8 cellular contexts compared by ENCODE assay signal in genomic region chr11:44559207-44559943, GRCh38. TPM values are rescaled to one million over a fixed set of nuclear protein-coding genes. Genes with fewer than 3 reads are reported as not detected.
DNase-seq lines count a peak whose midpoint lies in the region; ATAC-seq, FAIRE-seq and TF ChIP-seq lines count a peak whose summit lies in the region.

No MANE protein-coding gene starts in this region.

- no peaks in the 10 kb centered on the region for H3K79me1 ChIP-seq in mesendoderm (ENCODE audit: low read length)

- H4K20me1 ChIP-seq in OCI-LY1 (ENCODE audit: insufficient read depth, low read length) = no peaks in the 10 kb centered on the region

- no peak overlapping the region for H3K56ac ChIP-seq in mesendoderm (ENCODE audit: low read length)

- no peak overlapping the region for H3K18ac ChIP-seq in mesendoderm (ENCODE audit: low read length)

- H3K79me2 ChIP-seq in OCI-LY1 (ENCODE audit: insufficient read depth, low read length) (no peaks in the 10 kb centered on the region), mesendoderm (ENCODE audit: control insufficient read depth, insufficient read depth, low read length) (no peaks in the 10 kb centered on the region)

- H3K36me3 ChIP-seq in OCI-LY1 (ENCODE audit: insufficient read depth, low read length) = no peaks in the 10 kb centered on the region
- no peaks in the 10 kb centered on the region for H3K36me3 ChIP-seq in mesendoderm (ENCODE audit: control insufficient read depth, insufficient read depth, low read length)

- no peaks in the 10 kb centered on the region for H3K27me3 ChIP-seq in OCI-LY1 (ENCODE audit: insufficient read depth, low read length)
- no peaks in the 10 kb centered on the region for H3K27me3 ChIP-seq in mesendoderm (ENCODE audit: insufficient read depth, low read length, poor library complexity)

- no peak overlapping the region for H2BK5ac ChIP-seq in mesendoderm (ENCODE audit: low read length)

- no peak for DNase-seq in activated CD4-positive, CD25-positive, alpha-beta regulatory T cell treated with anti-CD3 and anti-CD28 coated beads, Interleukin-2, amount 50 U/mL, for 72 hours
- peak; percentile 76 for DNase-seq in mesendoderm
- DNase-seq in COLO829 (ENCODE audit: low spot score) = no peak
- DNase-seq in lower leg skin (ENCODE audit: low spot score in 2 of 2) = no peak
- no peak for DNase-seq in HTR-8/SVneo (ENCODE audit: insufficient read length, low spot score)

- H3K9ac ChIP-seq in OCI-LY1 (ENCODE audit: low read length) (no peak overlapping the region), mesendoderm (ENCODE audit: low read length) (no peak overlapping the region)

- TF ChIP-seq POLR2A in lower leg skin (IDR thresholded peaks at IDR 0.05) = no peak

- peak; percentile 25 to 50 for ATAC-seq in activated CD4-positive, CD25-positive, alpha-beta regulatory T cell treated with anti-CD3 and anti-CD28 coated beads, Interleukin-2, amount 50 U/mL, for 24 hours
- peak; percentile 80 for ATAC-seq in HG02885 (IDR thresholded peaks at IDR 0.05; ENCODE audit: poor library complexity, unreplicated experiment)

- no peak for FAIRE-seq in HTR-8/SVneo (lab: Jason Lieb, UNC)

- H2BK120ac ChIP-seq in mesendoderm (ENCODE audit: low read depth, low read length) = no peak overlapping the region

- H3K9me2 ChIP-seq in OCI-LY1 (ENCODE audit: low read depth, low read length) = no peaks in the 10 kb centered on the region

- peak overlapping the region; percentile 1; the same call in 1 of the 2 replicates for H3K4me2 ChIP-seq in OCI-LY1 (ENCODE audit: low read length)
- no peak overlapping the region for H3K4me2 ChIP-seq in mesendoderm (ENCODE audit: low read length)

- H2AK5ac ChIP-seq in mesendoderm (ENCODE audit: low read length) = no peak overlapping the region

- WGBS in mesendoderm (ENCODE audit: extremely low coverage, insufficient coverage, low lambda C conversion rate) = no CpG with 5 or more reads among the region's 9 CpGs
- 65 to 67% methylated on average over 9 of the region's 9 CpGs for WGBS in lower leg skin, 2 donors

- H4K5ac ChIP-seq in mesendoderm (ENCODE audit: low read length) = no peak overlapping the region

- no peak overlapping the region for H2BK15ac ChIP-seq in mesendoderm (replicated peaks; ENCODE audit: low read depth)

- TF ChIP-seq CTCF in OCI-LY1 (IDR thresholded peaks at IDR 0.05; ENCODE audit: low read length) (no peak), lower leg skin (IDR thresholded peaks at IDR 0.05) (no peak)

- H2AFZ ChIP-seq in OCI-LY1 (ENCODE audit: low read length) = no peak overlapping the region

- H3K27ac ChIP-seq in OCI-LY1 (ENCODE audit: low read depth, low read length, poor library complexity, severe bottlenecking) (no peak overlapping the region), mesendoderm (ENCODE audit: low read depth, low read length) (no peak overlapping the region)

- H3K4me3 ChIP-seq in OCI-LY1 (ENCODE audit: low read depth, low read length, poor library complexity, severe bottlenecking) = no peak overlapping the region
- H3K4me3 ChIP-seq in mesendoderm (ENCODE audit: low read length) = no peak overlapping the region
- no peak overlapping the region for H3K4me3 ChIP-seq in lower leg skin (ENCODE audit: low read depth, poor library complexity, severe bottlenecking)

- H3K4me1 ChIP-seq in OCI-LY1 (ENCODE audit: insufficient read depth, low read length, severe bottlenecking) (peaks cover 28% of the 10 kb centered on the region), mesendoderm (ENCODE audit: control insufficient read depth, low read depth, low read length) (no peaks in the 10 kb centered on the region)

- H3F3A ChIP-seq in OCI-LY1 (ENCODE audit: insufficient read depth, low read length) = no peaks in the 10 kb centered on the region

- H4K8ac ChIP-seq in mesendoderm (ENCODE audit: low read depth, low read length) = no peak overlapping the region

- H3K9me3 ChIP-seq in OCI-LY1 (ENCODE audit: low read length) = no peaks in the 10 kb centered on the region

- no peak overlapping the region for H3K23ac ChIP-seq in mesendoderm (ENCODE audit: low read length)

- intact Hi-C loops in lower leg skin (cut with DNase I; ENCODE audit: low total_unique reads) = loop anchor here (10.0 kb wide), 1 partner anchor 355 kb away; no protein-coding TSS in a partner anchor

- H3K4ac ChIP-seq in mesendoderm (ENCODE audit: low read depth, low read length) = no peak overlapping the region

RNA-seq across cellular contexts. Expression of gene CD82, which starts 6.1 kb away (rescaled TPM):
- polyA plus RNA-seq in mesendoderm (2013, experiment 1 of 2) = 0.81 TPM
- 0.91 TPM for polyA plus RNA-seq in mesendoderm (2013, experiment 2 of 2)
- total RNA-seq in lower leg skin = 10 to 100 TPM; 47.1 to 95.4 (median 76.6) TPM
